ENCODE assay signal across 8 cellular contexts in genomic region chr14:77965919-77966435, GRCh38.
A peak's percentile ranks its signal among the peaks of the same experiment; 100 is the strongest.
DNase-seq lines count a peak whose midpoint lies in the region; ATAC-seq lines count a peak whose summit lies in the region.

No MANE protein-coding gene starts in this region.

- H3K9me3 ChIP-seq in HUES6 (ENCODE audit: control insufficient read depth, insufficient read depth, low read depth, low read length) = no peaks in the 10 kb centered on the region

- H3K27ac Mint-ChIP-seq in T-helper 1 cell treated with Interleukin-12 subunit alpha and Interleukin-12 subunit beta and Interleukin-4 antibody, amounts not matched to agents 30 μg/mL and 1 μg/mL, for 36 hours = peak overlapping the region; percentile 80

- H3K9ac ChIP-seq in HUES6 (ENCODE audit: low read length) = no peak overlapping the region
- no peak overlapping the region for H3K9ac ChIP-seq in rectal smooth muscle tissue (ENCODE audit: low read length)

- H3K27me3 Mint-ChIP-seq in T-helper 1 cell treated with Interleukin-12 subunit alpha and Interleukin-12 subunit beta and Interleukin-4 antibody, amounts not matched to agents 30 μg/mL and 1 μg/mL, for 36 hours (ENCODE audit: low read depth) = peaks cover 9% of the 10 kb centered on the region

- peaks cover 5% of the 10 kb centered on the region for H3K4me1 Mint-ChIP-seq in T-helper 1 cell treated with Interleukin-12 subunit alpha and Interleukin-12 subunit beta and Interleukin-4 antibody, amounts not matched to agents 30 μg/mL and 1 μg/mL, for 36 hours (ENCODE audit: low read depth)

- H3K4me1 ChIP-seq in HUES6 (ENCODE audit: control insufficient read depth, insufficient read depth, low read length) (peaks cover 4% of the 10 kb centered on the region), rectal smooth muscle tissue (ENCODE audit: control insufficient read depth, insufficient read depth, low read length) (no peaks in the 10 kb centered on the region)

- H3K36me3 Mint-ChIP-seq in T-helper 1 cell treated with Interleukin-12 subunit alpha and Interleukin-12 subunit beta and Interleukin-4 antibody, amounts not matched to agents 30 μg/mL and 1 μg/mL, for 36 hours (ENCODE audit: low read depth) = peaks cover 2% of the 10 kb centered on the region

- H3K4me3 Mint-ChIP-seq in T-helper 1 cell treated with Interleukin-12 subunit alpha and Interleukin-12 subunit beta and Interleukin-4 antibody, amounts not matched to agents 30 μg/mL and 1 μg/mL, for 36 hours = peak overlapping the region; percentile 67

- no peaks in the 10 kb centered on the region for H3K9me3 Mint-ChIP-seq in T-helper 1 cell treated with Interleukin-12 subunit alpha and Interleukin-12 subunit beta and Interleukin-4 antibody, amounts not matched to agents 30 μg/mL and 1 μg/mL, for 36 hours

- DNase-seq in EH (ENCODE audit: low read depth) (peak; percentile 9), Right ventricle myocardium superior (no peak), HPDE6-E6E7 (ENCODE audit: extremely low spot score) (no peak)

- H3K36me3 ChIP-seq in HUES6 (ENCODE audit: control insufficient read depth, insufficient read depth, low read length) (no peaks in the 10 kb centered on the region), rectal smooth muscle tissue (ENCODE audit: control insufficient read depth, insufficient read depth, low read length) (no peaks in the 10 kb centered on the region)

- H3K27me3 ChIP-seq in HUES6 (ENCODE audit: control insufficient read depth, insufficient read depth, low read length) (peaks cover 16% of the 10 kb centered on the region), rectal smooth muscle tissue (ENCODE audit: control insufficient read depth, insufficient read depth, low read length) (no peaks in the 10 kb centered on the region)

- ATAC-seq in GM21360 (IDR thresholded peaks at IDR 0.05; ENCODE audit: unreplicated experiment) (peak; percentile 83), Right ventricle myocardium superior (ENCODE audit: poor library complexity) (peak; percentile 31), GM18520 (IDR thresholded peaks at IDR 0.05; ENCODE audit: unreplicated experiment) (no peak)

- H3K4me3 ChIP-seq in HUES6 (ENCODE audit: low read depth, low read length) (peak overlapping the region; percentile 46), rectal smooth muscle tissue (ENCODE audit: low read length) (peak overlapping the region; percentile 29)

- no peak overlapping the region for H3K27ac ChIP-seq in HUES6 (ENCODE audit: low read depth, low read length)
- no peak overlapping the region for H3K27ac ChIP-seq in rectal smooth muscle tissue (ENCODE audit: low read depth, low read length)

- intact Hi-C loops in Right ventricle myocardium superior (cut with DNase I) = no loop called here
